In the genomic region with DNA sequence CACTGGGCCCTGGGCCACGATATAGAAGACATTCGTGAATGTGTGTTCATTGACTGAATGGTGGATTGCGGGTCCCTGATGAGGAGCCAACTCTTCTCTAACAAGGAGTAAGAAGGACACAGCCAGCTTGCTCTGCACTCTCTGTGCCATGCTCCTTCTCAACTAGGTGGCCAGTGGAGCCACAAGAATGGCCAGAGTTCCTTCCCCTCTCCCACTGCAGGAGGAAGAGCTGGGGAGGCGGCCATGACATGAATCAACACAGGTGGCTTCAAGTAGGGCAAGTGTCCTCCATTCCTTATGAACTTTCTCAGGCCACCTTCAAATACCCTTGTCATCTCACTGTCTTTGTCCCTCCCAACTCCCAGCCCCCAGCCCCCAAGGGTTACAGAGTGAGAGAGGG, we compare ENCODE assay signal across 11 cellular contexts.
"Had no signal": no experiment of that assay in that cellular context is flagged by ENCODE, and none has a peak within 500 bp of the region (broad histone marks: within the 10 kb centered on the region; RNA-seq: fewer than 3 reads in every experiment).

No MANE protein-coding gene starts in this region.

- H3K9ac ChIP-seq: GM23248 had no signal

- H3K4me2 ChIP-seq: GM23338 had no signal

- H3K4me1 ChIP-seq: HAP-1 had no signal

- H3K36me3 ChIP-seq: HAP-1 had no signal

- DNase-seq: GM23248, GOT3, H7, H9, HCEC 1CT, HFFc6 had no signal

- H3K27ac ChIP-seq: GM23248 had no signal

- H3K27ac Mint-ChIP-seq: GM23338, H9, HFFc6 had no signal

- H2AFZ ChIP-seq: GM23248, GM23338 had no signal

- H3K4me3 Mint-ChIP-seq: GM23338, H9, HFFc6 had no signal

- H3K4me3 ChIP-seq: GM23248, GM23338, HAP-1 had no signal

- H3K9me3 ChIP-seq: HAP-1 had no signal

- ATAC-seq: GM23338, HCT116 had no signal

- FAIRE-seq: H1, H54 had no signal
